In the genomic region with DNA sequence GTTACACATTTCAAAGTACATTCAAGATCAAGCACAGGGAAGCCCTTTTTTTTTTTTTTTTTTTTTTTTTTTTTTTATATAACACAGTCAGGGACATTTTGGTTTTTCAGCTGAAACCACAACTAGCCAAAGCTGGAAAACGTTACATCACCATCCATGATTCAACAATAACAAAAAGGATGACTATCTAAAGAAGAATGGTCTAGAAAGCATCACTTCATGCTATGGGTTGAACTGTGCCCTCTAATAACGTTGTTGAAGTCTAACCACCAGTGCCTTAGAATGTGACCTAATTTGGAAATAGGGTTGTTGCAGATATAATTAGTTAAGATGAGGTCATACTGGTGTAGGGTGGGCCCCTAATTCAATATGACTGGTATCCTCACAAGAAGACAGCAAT, we compare ENCODE assay signal across 1 cellular context.
TF ChIP-seq lines count a peak whose summit lies in the region.

No MANE protein-coding gene starts in this region.

TF ChIP-seq in GM23338, 12 proteins besides CTCF, POLR2A, EP300 and RAD21 (continued from another document):
- TF ChIP-seq, protein P1, sequence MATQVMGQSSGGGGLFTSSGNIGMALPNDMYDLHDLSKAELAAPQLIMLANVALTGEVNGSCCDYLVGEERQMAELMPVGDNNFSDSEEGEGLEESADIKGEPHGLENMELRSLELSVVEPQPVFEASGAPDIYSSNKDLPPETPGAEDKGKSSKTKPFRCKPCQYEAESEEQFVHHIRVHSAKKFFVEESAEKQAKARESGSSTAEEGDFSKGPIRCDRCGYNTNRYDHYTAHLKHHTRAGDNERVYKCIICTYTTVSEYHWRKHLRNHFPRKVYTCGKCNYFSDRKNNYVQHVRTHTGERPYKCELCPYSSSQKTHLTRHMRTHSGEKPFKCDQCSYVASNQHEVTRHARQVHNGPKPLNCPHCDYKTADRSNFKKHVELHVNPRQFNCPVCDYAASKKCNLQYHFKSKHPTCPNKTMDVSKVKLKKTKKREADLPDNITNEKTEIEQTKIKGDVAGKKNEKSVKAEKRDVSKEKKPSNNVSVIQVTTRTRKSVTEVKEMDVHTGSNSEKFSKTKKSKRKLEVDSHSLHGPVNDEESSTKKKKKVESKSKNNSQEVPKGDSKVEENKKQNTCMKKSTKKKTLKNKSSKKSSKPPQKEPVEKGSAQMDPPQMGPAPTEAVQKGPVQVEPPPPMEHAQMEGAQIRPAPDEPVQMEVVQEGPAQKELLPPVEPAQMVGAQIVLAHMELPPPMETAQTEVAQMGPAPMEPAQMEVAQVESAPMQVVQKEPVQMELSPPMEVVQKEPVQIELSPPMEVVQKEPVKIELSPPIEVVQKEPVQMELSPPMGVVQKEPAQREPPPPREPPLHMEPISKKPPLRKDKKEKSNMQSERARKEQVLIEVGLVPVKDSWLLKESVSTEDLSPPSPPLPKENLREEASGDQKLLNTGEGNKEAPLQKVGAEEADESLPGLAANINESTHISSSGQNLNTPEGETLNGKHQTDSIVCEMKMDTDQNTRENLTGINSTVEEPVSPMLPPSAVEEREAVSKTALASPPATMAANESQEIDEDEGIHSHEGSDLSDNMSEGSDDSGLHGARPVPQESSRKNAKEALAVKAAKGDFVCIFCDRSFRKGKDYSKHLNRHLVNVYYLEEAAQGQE (IDR thresholded peaks at IDR 0.05; ENCODE audit: unreplicated experiment), result no peak
- TF ChIP-seq EZH2phosphoT487 (IDR thresholded peaks at IDR 0.05; ENCODE audit: unreplicated experiment), result no peak
- TF ChIP-seq NANOG (IDR thresholded peaks at IDR 0.05; ENCODE audit: borderline replicate concordance), result no peak
- TF ChIP-seq, protein P2, sequence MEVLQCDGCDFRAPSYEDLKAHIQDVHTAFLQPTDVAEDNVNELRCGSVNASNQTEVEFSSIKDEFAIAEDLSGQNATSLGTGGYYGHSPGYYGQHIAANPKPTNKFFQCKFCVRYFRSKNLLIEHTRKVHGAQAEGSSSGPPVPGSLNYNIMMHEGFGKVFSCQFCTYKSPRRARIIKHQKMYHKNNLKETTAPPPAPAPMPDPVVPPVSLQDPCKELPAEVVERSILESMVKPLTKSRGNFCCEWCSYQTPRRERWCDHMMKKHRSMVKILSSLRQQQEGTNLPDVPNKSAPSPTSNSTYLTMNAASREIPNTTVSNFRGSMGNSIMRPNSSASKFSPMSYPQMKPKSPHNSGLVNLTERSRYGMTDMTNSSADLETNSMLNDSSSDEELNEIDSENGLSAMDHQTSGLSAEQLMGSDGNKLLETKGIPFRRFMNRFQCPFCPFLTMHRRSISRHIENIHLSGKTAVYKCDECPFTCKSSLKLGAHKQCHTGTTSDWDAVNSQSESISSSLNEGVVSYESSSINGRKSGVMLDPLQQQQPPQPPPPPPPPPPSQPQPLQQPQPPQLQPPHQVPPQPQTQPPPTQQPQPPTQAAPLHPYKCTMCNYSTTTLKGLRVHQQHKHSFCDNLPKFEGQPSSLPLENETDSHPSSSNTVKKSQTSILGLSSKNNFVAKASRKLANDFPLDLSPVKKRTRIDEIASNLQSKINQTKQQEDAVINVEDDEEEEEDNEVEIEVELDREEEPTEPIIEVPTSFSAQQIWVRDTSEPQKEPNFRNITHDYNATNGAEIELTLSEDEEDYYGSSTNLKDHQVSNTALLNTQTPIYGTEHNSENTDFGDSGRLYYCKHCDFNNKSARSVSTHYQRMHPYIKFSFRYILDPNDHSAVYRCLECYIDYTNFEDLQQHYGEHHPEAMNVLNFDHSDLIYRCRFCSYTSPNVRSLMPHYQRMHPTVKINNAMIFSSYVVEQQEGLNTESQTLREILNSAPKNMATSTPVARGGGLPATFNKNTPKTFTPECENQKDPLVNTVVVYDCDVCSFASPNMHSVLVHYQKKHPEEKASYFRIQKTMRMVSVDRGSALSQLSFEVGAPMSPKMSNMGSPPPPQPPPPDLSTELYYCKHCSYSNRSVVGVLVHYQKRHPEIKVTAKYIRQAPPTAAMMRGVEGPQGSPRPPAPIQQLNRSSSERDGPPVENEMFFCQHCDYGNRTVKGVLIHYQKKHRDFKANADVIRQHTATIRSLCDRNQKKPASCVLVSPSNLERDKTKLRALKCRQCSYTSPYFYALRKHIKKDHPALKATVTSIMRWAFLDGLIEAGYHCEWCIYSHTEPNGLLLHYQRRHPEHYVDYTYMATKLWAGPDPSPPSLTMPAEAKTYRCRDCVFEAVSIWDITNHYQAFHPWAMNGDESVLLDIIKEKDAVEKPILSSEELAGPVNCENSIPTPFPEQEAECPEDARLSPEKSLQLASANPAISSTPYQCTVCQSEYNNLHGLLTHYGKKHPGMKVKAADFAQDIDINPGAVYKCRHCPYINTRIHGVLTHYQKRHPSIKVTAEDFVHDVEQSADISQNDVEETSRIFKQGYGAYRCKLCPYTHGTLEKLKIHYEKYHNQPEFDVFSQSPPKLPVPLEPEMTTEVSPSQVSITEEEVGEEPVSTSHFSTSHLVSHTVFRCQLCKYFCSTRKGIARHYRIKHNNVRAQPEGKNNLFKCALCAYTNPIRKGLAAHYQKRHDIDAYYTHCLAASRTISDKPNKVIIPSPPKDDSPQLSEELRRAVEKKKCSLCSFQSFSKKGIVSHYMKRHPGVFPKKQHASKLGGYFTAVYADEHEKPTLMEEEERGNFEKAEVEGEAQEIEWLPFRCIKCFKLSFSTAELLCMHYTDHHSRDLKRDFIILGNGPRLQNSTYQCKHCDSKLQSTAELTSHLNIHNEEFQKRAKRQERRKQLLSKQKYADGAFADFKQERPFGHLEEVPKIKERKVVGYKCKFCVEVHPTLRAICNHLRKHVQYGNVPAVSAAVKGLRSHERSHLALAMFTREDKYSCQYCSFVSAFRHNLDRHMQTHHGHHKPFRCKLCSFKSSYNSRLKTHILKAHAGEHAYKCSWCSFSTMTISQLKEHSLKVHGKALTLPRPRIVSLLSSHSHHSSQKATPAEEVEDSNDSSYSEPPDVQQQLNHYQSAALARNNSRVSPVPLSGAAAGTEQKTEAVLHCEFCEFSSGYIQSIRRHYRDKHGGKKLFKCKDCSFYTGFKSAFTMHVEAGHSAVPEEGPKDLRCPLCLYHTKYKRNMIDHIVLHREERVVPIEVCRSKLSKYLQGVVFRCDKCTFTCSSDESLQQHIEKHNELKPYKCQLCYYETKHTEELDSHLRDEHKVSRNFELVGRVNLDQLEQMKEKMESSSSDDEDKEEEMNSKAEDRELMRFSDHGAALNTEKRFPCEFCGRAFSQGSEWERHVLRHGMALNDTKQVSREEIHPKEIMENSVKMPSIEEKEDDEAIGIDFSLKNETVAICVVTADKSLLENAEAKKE (CRISPR knock-in tag; IDR thresholded peaks at IDR 0.05), result no peak
- TF ChIP-seq ZNF114 (CRISPR knock-in tag; IDR thresholded peaks at IDR 0.05), result no peak
- no peak for TF ChIP-seq ZNF331 (CRISPR knock-in tag; IDR thresholded peaks at IDR 0.05; ENCODE audit: low read depth)
- TF ChIP-seq CREB1 (CRISPR knock-in tag; IDR thresholded peaks at IDR 0.05; ENCODE audit: low read depth), result no peak
- no peak for TF ChIP-seq EZH2 (IDR thresholded peaks at IDR 0.05; ENCODE audit: low read depth, unreplicated experiment)
